9 cellular contexts compared by ENCODE assay signal in the genomic region with DNA sequence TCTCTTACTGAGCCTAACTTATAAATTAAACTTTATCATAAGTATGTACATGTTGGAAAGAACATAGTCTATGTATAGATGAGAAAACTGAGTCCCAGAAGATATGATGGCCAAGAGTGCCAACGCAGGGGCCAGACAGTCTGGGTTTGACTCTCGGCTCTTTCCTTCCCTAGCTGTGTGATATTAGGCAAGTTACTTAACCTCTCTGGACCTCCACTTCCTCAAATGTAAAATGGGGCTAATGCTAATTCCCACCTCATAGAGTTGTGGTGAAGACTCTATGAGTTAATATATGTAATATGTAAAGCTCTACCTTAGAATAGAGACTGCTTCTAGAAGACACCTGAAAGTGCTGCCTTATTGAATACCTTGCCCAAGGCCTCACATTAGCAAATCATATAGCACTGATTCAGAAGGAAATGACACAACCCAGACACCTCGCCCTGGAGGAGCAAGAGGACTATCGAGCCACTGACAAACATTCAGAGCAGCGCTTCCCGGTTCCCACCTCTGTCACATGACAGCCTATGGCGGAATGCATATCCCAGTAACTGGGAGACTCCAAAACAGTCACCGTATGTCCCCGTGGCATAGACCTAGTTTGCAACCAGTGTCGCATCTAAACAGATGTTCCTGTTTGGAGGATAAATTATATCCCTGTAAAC. TPM values are rescaled to one million over a fixed set of nuclear protein-coding genes. Genes with fewer than 3 reads are reported as not detected.
DNase-seq lines count a peak whose midpoint lies in the region; ATAC-seq and TF ChIP-seq lines count a peak whose summit lies in the region.
"Had no signal": no experiment of that assay in that cellular context is flagged by ENCODE, and none has a peak within 500 bp of the region (broad histone marks: within the 10 kb centered on the region; RNA-seq: fewer than 3 reads in every experiment).

No MANE protein-coding gene starts in this region.

- no peaks in the 10 kb centered on the region for H3K9me3 ChIP-seq in neural cell (ENCODE audit: low read length)
- H3K9me3 ChIP-seq: heart left ventricle had no signal

- peak; percentile 13 for DNase-seq in activated T-cell treated with anti-CD3 and anti-CD28 coated beads for 24 hours (ENCODE audit: low read depth)
- DNase-seq in activated T-cell treated with anti-CD3 and anti-CD28 coated beads, Interleukin-2, amount 50 U/mL, for 1 hour = no peak
- no peak for DNase-seq in COLO668 (lab: John Stamatoyannopoulos, UW; ENCODE audit: unreplicated experiment)

- no peak for TF ChIP-seq RAD21 in neural cell (conservative IDR thresholded peaks at IDR 0.05)

- H3K4me3 ChIP-seq in neural cell (ENCODE audit: low read length) = no peak overlapping the region
- H3K4me3 ChIP-seq: heart left ventricle had no signal

- no peak for TF ChIP-seq CTCF in neural cell (IDR thresholded peaks at IDR 0.05; ENCODE audit: poor library complexity, severe bottlenecking)

- H3K36me3 ChIP-seq in neural cell (ENCODE audit: insufficient read depth, low read length) = no peaks in the 10 kb centered on the region
- H3K36me3 ChIP-seq: heart left ventricle had no signal

- no peak for TF ChIP-seq EP300 in neural cell (conservative IDR thresholded peaks at IDR 0.05; ENCODE audit: poor library complexity, severe bottlenecking)

- H3K4me2 ChIP-seq in neural cell (ENCODE audit: low read length) = no peak overlapping the region

- peak overlapping the region; percentile 5 for H3K9ac ChIP-seq in neural cell (ENCODE audit: low read length)

- ATAC-seq in HG02759 (IDR thresholded peaks at IDR 0.05; ENCODE audit: unreplicated experiment) (peak; percentile 51), SK-N-SH treated with all-trans-retinoic acid at 6 μM for 48 hours (peak; percentile 47), GM21390 (IDR thresholded peaks at IDR 0.05; ENCODE audit: unreplicated experiment) (no peak), HG02623 (IDR thresholded peaks at IDR 0.05; ENCODE audit: unreplicated experiment) (no peak)

- no peaks in the 10 kb centered on the region for H3K27me3 ChIP-seq in neural cell (ENCODE audit: insufficient read depth, low read depth, low read length)
- H3K27me3 ChIP-seq: heart left ventricle had no signal

- no peaks in the 10 kb centered on the region for H3F3A ChIP-seq in neural cell (ENCODE audit: insufficient read depth, low read length, poor library complexity, severe bottlenecking)

- no peaks in the 10 kb centered on the region for H4K20me1 ChIP-seq in neural cell (ENCODE audit: insufficient read depth)

- H3K9me2 ChIP-seq in neural cell (ENCODE audit: insufficient read depth, low read length) = no peaks in the 10 kb centered on the region

- no peaks in the 10 kb centered on the region for H3K79me2 ChIP-seq in neural cell (replicated peaks; ENCODE audit: insufficient read depth, low read length)

- H2AFZ ChIP-seq in neural cell (ENCODE audit: low read depth, low read length) = no peak overlapping the region

- H3K27ac ChIP-seq in neural cell (ENCODE audit: low read length) = no peak overlapping the region
- H3K27ac ChIP-seq: heart left ventricle had no signal

TF ChIP-seq in SK-N-SH treated with all-trans-retinoic acid at 6 μM for 48 hours, 23 proteins besides CTCF, POLR2A, EP300 and RAD21:
- no peak for TF ChIP-seq OSR1 (CRISPR knock-in tag; IDR thresholded peaks at IDR 0.05)
- no peak for TF ChIP-seq RARB (CRISPR knock-in tag; IDR thresholded peaks at IDR 0.05)
- TF ChIP-seq TCF4 (CRISPR knock-in tag; IDR thresholded peaks at IDR 0.05; ENCODE audit: borderline replicate concordance) = no peak
- TF ChIP-seq GLIS3 (CRISPR knock-in tag; IDR thresholded peaks at IDR 0.05) = no peak
- no peak for TF ChIP-seq CSDC2 (CRISPR knock-in tag; IDR thresholded peaks at IDR 0.05)
- TF ChIP-seq, protein P1, sequence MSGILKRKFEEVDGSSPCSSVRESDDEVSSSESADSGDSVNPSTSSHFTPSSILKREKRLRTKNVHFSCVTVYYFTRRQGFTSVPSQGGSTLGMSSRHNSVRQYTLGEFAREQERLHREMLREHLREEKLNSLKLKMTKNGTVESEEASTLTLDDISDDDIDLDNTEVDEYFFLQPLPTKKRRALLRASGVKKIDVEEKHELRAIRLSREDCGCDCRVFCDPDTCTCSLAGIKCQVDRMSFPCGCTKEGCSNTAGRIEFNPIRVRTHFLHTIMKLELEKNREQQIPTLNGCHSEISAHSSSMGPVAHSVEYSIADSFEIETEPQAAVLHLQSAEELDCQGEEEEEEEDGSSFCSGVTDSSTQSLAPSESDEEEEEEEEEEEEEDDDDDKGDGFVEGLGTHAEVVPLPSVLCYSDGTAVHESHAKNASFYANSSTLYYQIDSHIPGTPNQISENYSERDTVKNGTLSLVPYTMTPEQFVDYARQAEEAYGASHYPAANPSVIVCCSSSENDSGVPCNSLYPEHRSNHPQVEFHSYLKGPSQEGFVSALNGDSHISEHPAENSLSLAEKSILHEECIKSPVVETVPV (CRISPR knock-in tag; IDR thresholded peaks at IDR 0.05) = no peak

TF ChIP-seq in neural cell, 6 proteins besides CTCF, POLR2A, EP300 and RAD21:
- no peak for TF ChIP-seq SMC3 (conservative IDR thresholded peaks at IDR 0.05; ENCODE audit: poor library complexity)
- no peak for TF ChIP-seq MXI1 (conservative IDR thresholded peaks at IDR 0.05; ENCODE audit: poor library complexity, severe bottlenecking)
- TF ChIP-seq POLR2AphosphoS5 (IDR thresholded peaks at IDR 0.05) = no peak
- TF ChIP-seq EZH2 (IDR thresholded peaks at IDR 0.05; ENCODE audit: borderline replicate concordance, insufficient read depth, low read length, poor library complexity, severe bottlenecking) = no peak
- TF ChIP-seq, protein P2, sequence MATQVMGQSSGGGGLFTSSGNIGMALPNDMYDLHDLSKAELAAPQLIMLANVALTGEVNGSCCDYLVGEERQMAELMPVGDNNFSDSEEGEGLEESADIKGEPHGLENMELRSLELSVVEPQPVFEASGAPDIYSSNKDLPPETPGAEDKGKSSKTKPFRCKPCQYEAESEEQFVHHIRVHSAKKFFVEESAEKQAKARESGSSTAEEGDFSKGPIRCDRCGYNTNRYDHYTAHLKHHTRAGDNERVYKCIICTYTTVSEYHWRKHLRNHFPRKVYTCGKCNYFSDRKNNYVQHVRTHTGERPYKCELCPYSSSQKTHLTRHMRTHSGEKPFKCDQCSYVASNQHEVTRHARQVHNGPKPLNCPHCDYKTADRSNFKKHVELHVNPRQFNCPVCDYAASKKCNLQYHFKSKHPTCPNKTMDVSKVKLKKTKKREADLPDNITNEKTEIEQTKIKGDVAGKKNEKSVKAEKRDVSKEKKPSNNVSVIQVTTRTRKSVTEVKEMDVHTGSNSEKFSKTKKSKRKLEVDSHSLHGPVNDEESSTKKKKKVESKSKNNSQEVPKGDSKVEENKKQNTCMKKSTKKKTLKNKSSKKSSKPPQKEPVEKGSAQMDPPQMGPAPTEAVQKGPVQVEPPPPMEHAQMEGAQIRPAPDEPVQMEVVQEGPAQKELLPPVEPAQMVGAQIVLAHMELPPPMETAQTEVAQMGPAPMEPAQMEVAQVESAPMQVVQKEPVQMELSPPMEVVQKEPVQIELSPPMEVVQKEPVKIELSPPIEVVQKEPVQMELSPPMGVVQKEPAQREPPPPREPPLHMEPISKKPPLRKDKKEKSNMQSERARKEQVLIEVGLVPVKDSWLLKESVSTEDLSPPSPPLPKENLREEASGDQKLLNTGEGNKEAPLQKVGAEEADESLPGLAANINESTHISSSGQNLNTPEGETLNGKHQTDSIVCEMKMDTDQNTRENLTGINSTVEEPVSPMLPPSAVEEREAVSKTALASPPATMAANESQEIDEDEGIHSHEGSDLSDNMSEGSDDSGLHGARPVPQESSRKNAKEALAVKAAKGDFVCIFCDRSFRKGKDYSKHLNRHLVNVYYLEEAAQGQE (IDR thresholded peaks at IDR 0.05; ENCODE audit: borderline replicate concordance) = no peak
- TF ChIP-seq TAF1 (IDR thresholded peaks at IDR 0.05; ENCODE audit: low read depth) = no peak

RNA-seq across cellular contexts. Expression of a gene that starts 11.3 kb away (rescaled TPM):
- 0.16 and 1.3 TPM in 2 replicates for polyA plus RNA-seq in neural cell
- polyA minus RNA-seq in neural cell = 2.5 and 2.7 TPM in 2 replicates

RNA-seq across cellular contexts. Expression of a gene that starts 25.1 kb away (rescaled TPM):
- polyA plus RNA-seq in neural cell = 0.16 and 0.51 TPM in 2 replicates
- 0.23 TPM in 1 of 2 replicates, not detected in the other for polyA minus RNA-seq in neural cell

RNA-seq across cellular contexts. Expression of a gene that starts 36.7 kb away (rescaled TPM):
- polyA plus RNA-seq in neural cell = 0.62 and 1.5 TPM in 2 replicates
- not detected in 2 replicates for polyA minus RNA-seq in neural cell

RNA-seq across cellular contexts. Expression of a gene that starts 45.5 kb away (rescaled TPM):
- not detected in 2 replicates for polyA plus RNA-seq in neural cell
- 0.24 TPM in 1 of 2 replicates, not detected in the other for polyA minus RNA-seq in neural cell
- polyA plus RNA-seq: heart left ventricle had no signal

Comparison
In these comparisons a context has a peak if more than half of its experiments do, and no peak if none do; other contexts are left out.
1. ATAC-seq: peak in HG02759 (single experiment) and SK-N-SH treated with all-trans-retinoic acid at 6 μM for 48 hours (single experiment); none in GM21390 (single experiment) and HG02623 (single experiment).